ENCODE assay signal across 13 cellular contexts in the genomic region with DNA sequence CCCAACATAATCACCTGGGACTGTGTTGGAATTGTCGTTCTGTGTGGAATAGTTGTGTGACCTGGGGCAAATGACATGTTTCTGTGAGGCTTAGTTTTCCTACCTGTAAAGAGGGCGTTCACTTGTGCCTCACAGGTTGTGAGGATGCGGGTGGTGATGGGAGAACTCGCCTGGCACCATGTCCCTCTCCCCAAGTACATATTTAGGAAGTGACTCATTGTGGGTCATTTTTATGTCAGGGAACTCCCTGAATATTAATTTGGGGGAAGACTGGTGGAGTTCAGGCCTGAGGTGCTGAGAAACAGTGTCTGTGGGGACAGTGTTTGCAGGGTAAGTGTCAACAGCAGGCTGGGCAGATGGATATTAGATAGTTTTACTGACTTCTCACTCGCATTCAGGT.
DNase-seq lines count a peak whose midpoint lies in the region; ATAC-seq and TF ChIP-seq lines count a peak whose summit lies in the region.
"Had no signal": no experiment of that assay in that cellular context is flagged by ENCODE, and none has a peak within 500 bp of the region (broad histone marks: within the 10 kb centered on the region; RNA-seq: fewer than 3 reads in every experiment).

No MANE protein-coding gene starts in this region.

- TF ChIP-seq CTCF in AG10803 (conservative IDR thresholded peaks at IDR 0.05; ENCODE audit: low read length) = no peak
- no peak for TF ChIP-seq CTCF in WTC11 (IDR thresholded peaks at IDR 0.05)
- no peak for TF ChIP-seq CTCF in foreskin keratinocyte (conservative IDR thresholded peaks at IDR 0.05)

- CTCF ChIA-PET in WTC11 (lab: Charles Lee) = interaction anchor here (1.0 to 2.3 kb wide), 2 partner anchors 75 to 150 kb away, joined by 3 to 13 read pairs; no protein-coding TSS in a partner anchor

- POLR2A ChIA-PET in WTC11 (lab: Charles Lee) = interaction anchor here (0.6 kb wide), 1 partner anchor 1643 kb away, joined by 15 read pairs; no protein-coding TSS in a partner anchor
- POLR2A ChIA-PET in naive thymus-derived CD8-positive, alpha-beta T cell (lab: Charles Lee) = no interaction called here

- H3K9me3 Mint-ChIP-seq in WTC11 = no peaks in the 10 kb centered on the region
- H3K9me3 Mint-ChIP-seq in naive thymus-derived CD8-positive, alpha-beta T cell = no peaks in the 10 kb centered on the region
- H3K9me3 Mint-ChIP-seq: CD8-positive, alpha-beta memory T cell; nephron progenitor cell had no signal

- 0 out of 2 replicates have a peak overlapping the region, but pooled peaks have one; percentile 9 for H3K27ac Mint-ChIP-seq in WTC11
- H3K27ac Mint-ChIP-seq in naive thymus-derived CD8-positive, alpha-beta T cell = peak overlapping the region in 4 of 10 donors; percentile 22 to 60 (median 38)
- H3K27ac Mint-ChIP-seq: nephron progenitor cell had no signal

- H3K4me3 Mint-ChIP-seq in WTC11 = no peak overlapping the region
- H3K4me3 Mint-ChIP-seq in naive thymus-derived CD8-positive, alpha-beta T cell = no peak overlapping the region
- H3K4me3 Mint-ChIP-seq: CD8-positive, alpha-beta memory T cell; nephron progenitor cell had no signal

- ATAC-seq in GM18868 (IDR thresholded peaks at IDR 0.05; ENCODE audit: unreplicated experiment) (peak; percentile 68), WTC11 (no peak), foreskin keratinocyte (peak; percentile 84), GM18519 (IDR thresholded peaks at IDR 0.05; ENCODE audit: low FRiP score, unreplicated experiment) (no peak)
- no peak for ATAC-seq in naive thymus-derived CD8-positive, alpha-beta T cell
- ATAC-seq: left colon had no signal

- H3K27ac ChIP-seq in foreskin keratinocyte = no peak overlapping the region

- no peaks in the 10 kb centered on the region for H3K27me3 ChIP-seq in foreskin keratinocyte

- DNase-seq in AG10803 (ENCODE audit: low read depth) (peak; percentile 6), WTC11 (ENCODE audit: low spot score) (no peak), foreskin keratinocyte (peak; percentile 22 to 48), kidney glomerular epithelial cell (lab: John Stamatoyannopoulos, UW) (no peak), NCI-H2029 (lab: John Stamatoyannopoulos, UW) (no peak)
- no peak for DNase-seq in naive thymus-derived CD8-positive, alpha-beta T cell
- DNase-seq: CD8-positive, alpha-beta memory T cell; left colon; NCI-H1092; nephron progenitor cell; stimulated activated CD8-positive, alpha-beta memory T cell treated with anti-CD3 and anti-CD28 coated beads, Interleukin-4, amount 100 ng/mL, for 48 hours had no signal

- H3K36me3 Mint-ChIP-seq in WTC11 = no peaks in the 10 kb centered on the region
- peaks cover 0 to 55% (median 10%) of the 10 kb centered on the region in 3 donors for H3K36me3 Mint-ChIP-seq in naive thymus-derived CD8-positive, alpha-beta T cell

- H3K4me3 ChIP-seq in AG10803 (ENCODE audit: low read length) = no peak overlapping the region

- peaks cover 35% of the 10 kb centered on the region for H3K4me1 Mint-ChIP-seq in WTC11
- peaks cover 21 to 47% (median 42%) of the 10 kb centered on the region in 4 donors for H3K4me1 Mint-ChIP-seq in naive thymus-derived CD8-positive, alpha-beta T cell

- H3K4me1 ChIP-seq in foreskin keratinocyte = no peaks in the 10 kb centered on the region

- H3K27me3 Mint-ChIP-seq in WTC11 (ENCODE audit: low read depth) = no peaks in the 10 kb centered on the region
- H3K27me3 Mint-ChIP-seq in naive thymus-derived CD8-positive, alpha-beta T cell = no peaks in the 10 kb centered on the region
- H3K27me3 Mint-ChIP-seq: CD8-positive, alpha-beta memory T cell had no signal

TF ChIP-seq in WTC11, 78 proteins besides CTCF, POLR2A, EP300 and RAD21 (continues in another document):
- TF ChIP-seq, protein P1, sequence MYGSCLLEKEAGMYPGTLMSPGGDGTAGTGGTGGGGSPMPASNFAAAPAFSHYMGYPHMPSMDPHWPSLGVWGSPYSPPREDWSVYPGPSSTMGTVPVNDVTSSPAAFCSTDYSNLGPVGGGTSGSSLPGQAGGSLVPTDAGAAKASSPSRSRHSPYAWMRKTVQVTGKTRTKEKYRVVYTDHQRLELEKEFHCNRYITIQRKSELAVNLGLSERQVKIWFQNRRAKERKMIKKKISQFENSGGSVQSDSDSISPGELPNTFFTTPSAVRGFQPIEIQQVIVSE (CRISPR knock-in tag; IDR thresholded peaks at IDR 0.05; ENCODE audit: borderline replicate concordance) = no peak
- TF ChIP-seq, protein P2, sequence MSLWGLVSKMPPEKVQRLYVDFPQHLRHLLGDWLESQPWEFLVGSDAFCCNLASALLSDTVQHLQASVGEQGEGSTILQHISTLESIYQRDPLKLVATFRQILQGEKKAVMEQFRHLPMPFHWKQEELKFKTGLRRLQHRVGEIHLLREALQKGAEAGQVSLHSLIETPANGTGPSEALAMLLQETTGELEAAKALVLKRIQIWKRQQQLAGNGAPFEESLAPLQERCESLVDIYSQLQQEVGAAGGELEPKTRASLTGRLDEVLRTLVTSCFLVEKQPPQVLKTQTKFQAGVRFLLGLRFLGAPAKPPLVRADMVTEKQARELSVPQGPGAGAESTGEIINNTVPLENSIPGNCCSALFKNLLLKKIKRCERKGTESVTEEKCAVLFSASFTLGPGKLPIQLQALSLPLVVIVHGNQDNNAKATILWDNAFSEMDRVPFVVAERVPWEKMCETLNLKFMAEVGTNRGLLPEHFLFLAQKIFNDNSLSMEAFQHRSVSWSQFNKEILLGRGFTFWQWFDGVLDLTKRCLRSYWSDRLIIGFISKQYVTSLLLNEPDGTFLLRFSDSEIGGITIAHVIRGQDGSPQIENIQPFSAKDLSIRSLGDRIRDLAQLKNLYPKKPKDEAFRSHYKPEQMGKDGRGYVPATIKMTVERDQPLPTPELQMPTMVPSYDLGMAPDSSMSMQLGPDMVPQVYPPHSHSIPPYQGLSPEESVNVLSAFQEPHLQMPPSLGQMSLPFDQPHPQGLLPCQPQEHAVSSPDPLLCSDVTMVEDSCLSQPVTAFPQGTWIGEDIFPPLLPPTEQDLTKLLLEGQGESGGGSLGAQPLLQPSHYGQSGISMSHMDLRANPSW (CRISPR knock-in tag; conservative IDR thresholded peaks at IDR 0.05; ENCODE audit: low read depth) = no peak
- TF ChIP-seq FOXP1 (CRISPR knock-in tag; IDR thresholded peaks at IDR 0.05; ENCODE audit: borderline replicate concordance) (no peak), TEAD4 (CRISPR knock-in tag; IDR thresholded peaks at IDR 0.05) (no peak), CBFB (CRISPR knock-in tag; IDR thresholded peaks at IDR 0.05; ENCODE audit: low read depth) (no peak), TCF7 (CRISPR knock-in tag; IDR thresholded peaks at IDR 0.05; ENCODE audit: low read depth) (no peak)
- TF ChIP-seq, protein P3, sequence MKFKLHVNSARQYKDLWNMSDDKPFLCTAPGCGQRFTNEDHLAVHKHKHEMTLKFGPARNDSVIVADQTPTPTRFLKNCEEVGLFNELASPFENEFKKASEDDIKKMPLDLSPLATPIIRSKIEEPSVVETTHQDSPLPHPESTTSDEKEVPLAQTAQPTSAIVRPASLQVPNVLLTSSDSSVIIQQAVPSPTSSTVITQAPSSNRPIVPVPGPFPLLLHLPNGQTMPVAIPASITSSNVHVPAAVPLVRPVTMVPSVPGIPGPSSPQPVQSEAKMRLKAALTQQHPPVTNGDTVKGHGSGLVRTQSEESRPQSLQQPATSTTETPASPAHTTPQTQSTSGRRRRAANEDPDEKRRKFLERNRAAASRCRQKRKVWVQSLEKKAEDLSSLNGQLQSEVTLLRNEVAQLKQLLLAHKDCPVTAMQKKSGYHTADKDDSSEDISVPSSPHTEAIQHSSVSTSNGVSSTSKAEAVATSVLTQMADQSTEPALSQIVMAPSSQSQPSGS (CRISPR knock-in tag; IDR thresholded peaks at IDR 0.05; ENCODE audit: borderline replicate concordance, low read depth) = no peak
- TF ChIP-seq, protein P4, sequence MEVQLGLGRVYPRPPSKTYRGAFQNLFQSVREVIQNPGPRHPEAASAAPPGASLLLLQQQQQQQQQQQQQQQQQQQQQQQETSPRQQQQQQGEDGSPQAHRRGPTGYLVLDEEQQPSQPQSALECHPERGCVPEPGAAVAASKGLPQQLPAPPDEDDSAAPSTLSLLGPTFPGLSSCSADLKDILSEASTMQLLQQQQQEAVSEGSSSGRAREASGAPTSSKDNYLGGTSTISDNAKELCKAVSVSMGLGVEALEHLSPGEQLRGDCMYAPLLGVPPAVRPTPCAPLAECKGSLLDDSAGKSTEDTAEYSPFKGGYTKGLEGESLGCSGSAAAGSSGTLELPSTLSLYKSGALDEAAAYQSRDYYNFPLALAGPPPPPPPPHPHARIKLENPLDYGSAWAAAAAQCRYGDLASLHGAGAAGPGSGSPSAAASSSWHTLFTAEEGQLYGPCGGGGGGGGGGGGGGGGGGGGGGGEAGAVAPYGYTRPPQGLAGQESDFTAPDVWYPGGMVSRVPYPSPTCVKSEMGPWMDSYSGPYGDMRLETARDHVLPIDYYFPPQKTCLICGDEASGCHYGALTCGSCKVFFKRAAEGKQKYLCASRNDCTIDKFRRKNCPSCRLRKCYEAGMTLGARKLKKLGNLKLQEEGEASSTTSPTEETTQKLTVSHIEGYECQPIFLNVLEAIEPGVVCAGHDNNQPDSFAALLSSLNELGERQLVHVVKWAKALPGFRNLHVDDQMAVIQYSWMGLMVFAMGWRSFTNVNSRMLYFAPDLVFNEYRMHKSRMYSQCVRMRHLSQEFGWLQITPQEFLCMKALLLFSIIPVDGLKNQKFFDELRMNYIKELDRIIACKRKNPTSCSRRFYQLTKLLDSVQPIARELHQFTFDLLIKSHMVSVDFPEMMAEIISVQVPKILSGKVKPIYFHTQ (CRISPR knock-in tag; IDR thresholded peaks at IDR 0.05) = no peak
- TF ChIP-seq, protein P5, sequence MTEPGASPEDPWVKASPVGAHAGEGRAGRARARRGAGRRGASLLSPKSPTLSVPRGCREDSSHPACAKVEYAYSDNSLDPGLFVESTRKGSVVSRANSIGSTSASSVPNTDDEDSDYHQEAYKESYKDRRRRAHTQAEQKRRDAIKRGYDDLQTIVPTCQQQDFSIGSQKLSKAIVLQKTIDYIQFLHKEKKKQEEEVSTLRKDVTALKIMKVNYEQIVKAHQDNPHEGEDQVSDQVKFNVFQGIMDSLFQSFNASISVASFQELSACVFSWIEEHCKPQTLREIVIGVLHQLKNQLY (CRISPR knock-in tag; IDR thresholded peaks at IDR 0.05) = no peak

Comparison
In these comparisons a context has a peak if more than half of its experiments do, and no peak if none do; other contexts are left out.
1. DNase-seq: peak in AG10803 (single experiment) and foreskin keratinocyte (2 of 2); none in WTC11 (single experiment), kidney glomerular epithelial cell (single experiment), naive thymus-derived CD8-positive, alpha-beta T cell (0 of 10) and NCI-H2029 (single experiment).
2. ATAC-seq: peak in GM18868 (single experiment) and foreskin keratinocyte (single experiment); none in WTC11 (single experiment), GM18519 (single experiment) and naive thymus-derived CD8-positive, alpha-beta T cell (0 of 2).